ENCODE assay signal across 1 cellular context in genomic region chr1:213015099-213016050, GRCh38.
TF ChIP-seq lines count a peak whose summit lies in the region.

TSS of gene ANGEL2 (minus strand) at chr1:213015867. CDS start at chr1:213015671, 196 bp downstream.

TF ChIP-seq in HEK293, 187 proteins besides CTCF, POLR2A, EP300 and RAD21 (continued from another document and continues in another):
- no peak for TF ChIP-seq BCL11B (tag by site-specific recombination; IDR thresholded peaks at IDR 0.05; ENCODE audit: low read depth)
- no peak for TF ChIP-seq ZNF148 (tag by site-specific recombination; IDR thresholded peaks at IDR 0.05; ENCODE audit: borderline replicate concordance)
- TF ChIP-seq ZSCAN5A (tag by site-specific recombination; IDR thresholded peaks at IDR 0.05): peak; percentile 68; the same call in 1 of the 2 replicates
- peak; percentile 92 for TF ChIP-seq ZNF704 (tag by site-specific recombination; IDR thresholded peaks at IDR 0.05)
- peak; percentile 86 for TF ChIP-seq ZNF341 (tag by site-specific recombination; IDR thresholded peaks at IDR 0.05; ENCODE audit: low read depth)
- TF ChIP-seq ELK4 (IDR thresholded peaks at IDR 0.05; ENCODE audit: borderline replicate concordance, low read depth, low read length): no peak
- TF ChIP-seq GLIS2 (tag by site-specific recombination; IDR thresholded peaks at IDR 0.05): peak; percentile 75
- no peak for TF ChIP-seq ZNF549 (tag by site-specific recombination; IDR thresholded peaks at IDR 0.05)
- no peak for TF ChIP-seq ZNF645 (tag by site-specific recombination; IDR thresholded peaks at IDR 0.05)
- no peak for TF ChIP-seq SCRT1 (tag by site-specific recombination; IDR thresholded peaks at IDR 0.05; ENCODE audit: borderline replicate concordance)
- peak; percentile 98 for TF ChIP-seq ZFP37 (tag by site-specific recombination; IDR thresholded peaks at IDR 0.05)
- no peak for TF ChIP-seq ZNF416 (tag by site-specific recombination; IDR thresholded peaks at IDR 0.05)
- TF ChIP-seq ZNF26 (tag by site-specific recombination; IDR thresholded peaks at IDR 0.05): no peak
- no peak for TF ChIP-seq BCL6B (tag by site-specific recombination; IDR thresholded peaks at IDR 0.05)
- TF ChIP-seq ZNF530 (tag by site-specific recombination; IDR thresholded peaks at IDR 0.05; ENCODE audit: low read depth): no peak
- TF ChIP-seq ZBTB10 (tag by site-specific recombination; IDR thresholded peaks at IDR 0.05): peak; percentile 73
- TF ChIP-seq ZNF623 (tag by site-specific recombination; IDR thresholded peaks at IDR 0.05): no peak
- 0 out of 2 replicates have a peak, but pooled peaks have one; percentile 76 for TF ChIP-seq ZNF792 (tag by site-specific recombination; IDR thresholded peaks at IDR 0.05)
- TF ChIP-seq ZNF174 (tag by site-specific recombination; IDR thresholded peaks at IDR 0.05): no peak
- TF ChIP-seq PATZ1 (tag by site-specific recombination; IDR thresholded peaks at IDR 0.05): peak; percentile 85; the same call in 1 of the 2 replicates
- no peak for TF ChIP-seq ZNF426 (tag by site-specific recombination; IDR thresholded peaks at IDR 0.05)
- no peak for TF ChIP-seq ZNF211 (tag by site-specific recombination; IDR thresholded peaks at IDR 0.05; ENCODE audit: low read depth)
- 0 out of 2 replicates have a peak, but pooled peaks have one; percentile 70 for TF ChIP-seq AEBP2 (tag by site-specific recombination; IDR thresholded peaks at IDR 0.05; ENCODE audit: borderline replicate concordance)
- peak; percentile 81 for TF ChIP-seq ZBTB11 (tag by site-specific recombination; conservative IDR thresholded peaks at IDR 0.05; ENCODE audit: low read depth)
- TF ChIP-seq SETDB1 (IDR thresholded peaks at IDR 0.05; ENCODE audit: insufficient read length, low read length): no peak
- peak; percentile 97 for TF ChIP-seq ZNF600 (tag by site-specific recombination; IDR thresholded peaks at IDR 0.05)
- no peak for TF ChIP-seq ZNF404 (tag by site-specific recombination; IDR thresholded peaks at IDR 0.05)
- peak; percentile 52; the same call in 1 of the 2 replicates for TF ChIP-seq ZNF2 (tag by site-specific recombination; IDR thresholded peaks at IDR 0.05)
- TF ChIP-seq ZNF785 (tag by site-specific recombination; IDR thresholded peaks at IDR 0.05): no peak
- peak; percentile 84; the same call in 1 of the 2 replicates for TF ChIP-seq ZBTB8A (tag by site-specific recombination; IDR thresholded peaks at IDR 0.05)
- no peak for TF ChIP-seq ZFP41 (tag by site-specific recombination; IDR thresholded peaks at IDR 0.05; ENCODE audit: borderline replicate concordance)
- no peak for TF ChIP-seq ZNF248 (tag by site-specific recombination; IDR thresholded peaks at IDR 0.05)
- TF ChIP-seq ZNF214 (tag by site-specific recombination; IDR thresholded peaks at IDR 0.05; ENCODE audit: borderline replicate concordance): no peak
- peak; percentile 57 for TF ChIP-seq KLF1 (tag by site-specific recombination; IDR thresholded peaks at IDR 0.05)
- TF ChIP-seq RBAK (tag by site-specific recombination; IDR thresholded peaks at IDR 0.05): no peak
- no peak; the same call in 1 of the 2 replicates for TF ChIP-seq ZNF350 (tag by site-specific recombination; IDR thresholded peaks at IDR 0.05)
- TF ChIP-seq ZNF394 (tag by site-specific recombination; IDR thresholded peaks at IDR 0.05; ENCODE audit: borderline replicate concordance): peak; percentile 29; the same call in 1 of the 2 replicates
